ENCODE assay signal across 10 cellular contexts in genomic region chr2:47225061-47225783, GRCh38. TPM values are rescaled to one million over a fixed set of nuclear protein-coding genes. Genes with fewer than 3 reads are reported as not detected.
DNase-seq lines count a peak whose midpoint lies in the region; ATAC-seq and TF ChIP-seq lines count a peak whose summit lies in the region.
"Had no signal": no experiment of that assay in that cellular context is flagged by ENCODE, and none has a peak within 500 bp of the region (broad histone marks: within the 10 kb centered on the region; RNA-seq: fewer than 3 reads in every experiment).

No MANE protein-coding gene starts in this region.

- TF ChIP-seq CTCF in cardiac muscle cell (IDR thresholded peaks at IDR 0.05; ENCODE audit: low read depth, low read length) = no peak
- no peak for TF ChIP-seq CTCF in stomach (IDR thresholded peaks at IDR 0.05)
- no peak for TF ChIP-seq CTCF in GM10266 (IDR thresholded peaks at IDR 0.05; ENCODE audit: control insufficient read depth, insufficient read depth, low read depth, missing control alignments)
- no peak for TF ChIP-seq CTCF in OCI-LY7 (conservative IDR thresholded peaks at IDR 0.05; ENCODE audit: low read length)

- H4K20me1 ChIP-seq in OCI-LY7 (ENCODE audit: insufficient read depth, low read length) = no peaks in the 10 kb centered on the region

- H3K9me3 ChIP-seq in cardiac muscle cell (ENCODE audit: low read depth) (no peaks in the 10 kb centered on the region), stomach (no peaks in the 10 kb centered on the region), OCI-LY7 (ENCODE audit: low read length) (no peaks in the 10 kb centered on the region)

- H3K9me3 Mint-ChIP-seq in activated T-cell treated with anti-CD3 and anti-CD28 coated beads, Interleukin-2, amount 50 U/mL, for 72 hours = no peaks in the 10 kb centered on the region
- no peaks in the 10 kb centered on the region for H3K9me3 Mint-ChIP-seq in effector memory CD8-positive, alpha-beta T cell
- H3K9me3 Mint-ChIP-seq: GM23338 had no signal

- H3K27ac ChIP-seq in cardiac muscle cell = peak overlapping the region; percentile 73
- H3K27ac ChIP-seq in stomach = peak overlapping the region in 2 of 5 donors; percentile 18 to 34
- no peak overlapping the region for H3K27ac ChIP-seq in OCI-LY7 (ENCODE audit: low read depth, low read length, poor library complexity, severe bottlenecking)
- H3K27ac ChIP-seq: parathyroid adenoma had no signal

- peaks cover 6% of the 10 kb centered on the region for H3K27me3 Mint-ChIP-seq in activated T-cell treated with anti-CD3 and anti-CD28 coated beads, Interleukin-2, amount 50 U/mL, for 72 hours (ENCODE audit: low read depth)
- peaks cover 6 to 23% of the 10 kb centered on the region in 2 donors for H3K27me3 Mint-ChIP-seq in effector memory CD8-positive, alpha-beta T cell

- no peak for TF ChIP-seq POLR2A in stomach (IDR thresholded peaks at IDR 0.05)

- H3K4me3 Mint-ChIP-seq in activated T-cell treated with anti-CD3 and anti-CD28 coated beads, Interleukin-2, amount 50 U/mL, for 72 hours = no peak overlapping the region
- H3K4me3 Mint-ChIP-seq in effector memory CD8-positive, alpha-beta T cell = no peak overlapping the region
- H3K4me3 Mint-ChIP-seq: GM23338 had no signal

- peak; percentile 85 for DNase-seq in HT1080 (ENCODE audit: low read depth)
- peak; percentile 76 for DNase-seq in SHP77 treated with DMSO at 0.1 percent for 48 hours (lab: John Stamatoyannopoulos, UW)
- peak; percentile 75 to 95 for DNase-seq in cardiac muscle cell (ENCODE audit: low read depth in 1 of 2, low spot score in 1 of 2)
- peak; percentile 47 for DNase-seq in stomach
- DNase-seq in activated T-cell treated with anti-CD3 and anti-CD28 coated beads, Interleukin-2, amount 50 U/mL, for 72 hours = no peak
- DNase-seq in GM10266 (ENCODE audit: extremely low spot score) = no peak
- no peak for DNase-seq in effector memory CD8-positive, alpha-beta T cell
- no peak for DNase-seq in OCI-LY7 (ENCODE audit: low spot score)

- H3K36me3 Mint-ChIP-seq in activated T-cell treated with anti-CD3 and anti-CD28 coated beads, Interleukin-2, amount 50 U/mL, for 72 hours (ENCODE audit: insufficient read depth in 2 of 2) = no peaks in the 10 kb centered on the region
- no peaks in the 10 kb centered on the region for H3K36me3 Mint-ChIP-seq in effector memory CD8-positive, alpha-beta T cell (ENCODE audit: insufficient read depth)

- H3K4me1 ChIP-seq in cardiac muscle cell (ENCODE audit: low read depth) (peaks cover 49% of the 10 kb centered on the region), stomach (peaks cover 13 to 36% (median 22%) of the 10 kb centered on the region in 4 donors), OCI-LY7 (ENCODE audit: insufficient read depth, low read length, poor library complexity, severe bottlenecking) (no peaks in the 10 kb centered on the region)
- H3K4me1 ChIP-seq: parathyroid adenoma had no signal

- no peak for TF ChIP-seq EP300 in stomach (IDR thresholded peaks at IDR 0.05)

- POLR2A ChIA-PET in OCI-LY7 (lab: Charles Lee) = no interaction called here

- no peak for ATAC-seq in activated T-cell treated with anti-CD3 and anti-CD28 coated beads, Interleukin-2, amount 50 U/mL, for 72 hours (replicated peaks in 1 of 2)
- ATAC-seq in effector memory CD8-positive, alpha-beta T cell (replicated peaks) = no peak
- ATAC-seq: GM23338 had no signal

- H3K4me1 Mint-ChIP-seq in activated T-cell treated with anti-CD3 and anti-CD28 coated beads, Interleukin-2, amount 50 U/mL, for 72 hours (ENCODE audit: low read depth) = no peaks in the 10 kb centered on the region
- no peaks in the 10 kb centered on the region for H3K4me1 Mint-ChIP-seq in effector memory CD8-positive, alpha-beta T cell (ENCODE audit: low read depth in 2 of 2)

- no peaks in the 10 kb centered on the region for H3K27me3 ChIP-seq in cardiac muscle cell
- H3K27me3 ChIP-seq in stomach = no peaks in the 10 kb centered on the region

- no peaks in the 10 kb centered on the region for H3K79me2 ChIP-seq in OCI-LY7 (ENCODE audit: insufficient read depth, low read depth, low read length)
- H3K79me2 ChIP-seq: parathyroid adenoma had no signal

- H3K4me3 ChIP-seq in cardiac muscle cell (no peak overlapping the region), stomach (no peak overlapping the region), OCI-LY7 (ENCODE audit: low read depth, low read length, poor library complexity, severe bottlenecking) (no peak overlapping the region)
- H3K4me3 ChIP-seq: GM23338 had no signal

- intact Hi-C loops in stomach (cut with DNase I; ENCODE audit: low total_unique reads) (no loop called here), OCI-LY7 (cut with micrococcal nuclease; ENCODE audit: unreplicated experiment) (no loop called here)

- WGBS in stomach, 5 donors = 58 to 73% (median 70%) methylated on average over 8 of the region's 8 CpGs

- no peak overlapping the region for H3K27ac Mint-ChIP-seq in activated T-cell treated with anti-CD3 and anti-CD28 coated beads, Interleukin-2, amount 50 U/mL, for 72 hours
- no peak overlapping the region for H3K27ac Mint-ChIP-seq in effector memory CD8-positive, alpha-beta T cell
- H3K27ac Mint-ChIP-seq: GM23338 had no signal

- H3K9me2 ChIP-seq in OCI-LY7 (ENCODE audit: insufficient read depth, low read length) = no peaks in the 10 kb centered on the region

- H3K4me2 ChIP-seq in OCI-LY7 (ENCODE audit: low read length) = no peak overlapping the region
- H3K4me2 ChIP-seq: GM23338 had no signal

- H2AFZ ChIP-seq in OCI-LY7 (ENCODE audit: low read length) = no peak overlapping the region
- H2AFZ ChIP-seq: parathyroid adenoma had no signal

- CTCF ChIA-PET in OCI-LY7 (lab: Charles Lee; ENCODE audit: unreplicated experiment) = no interaction called here

- H3K36me3 ChIP-seq in cardiac muscle cell = no peaks in the 10 kb centered on the region
- no peaks in the 10 kb centered on the region for H3K36me3 ChIP-seq in stomach
- H3K36me3 ChIP-seq in OCI-LY7 (ENCODE audit: insufficient read depth, low read length) = no peaks in the 10 kb centered on the region

- no TSS peak for BruUV-seq in OCI-LY7 (replicated peaks; lab: Mats Ljungman, UMichigan)

RNA-seq across cellular contexts. Expression of gene CALM2, which starts 48.9 kb away (rescaled TPM):
- 702 and 730 TPM in 2 replicates for total RNA-seq in HT1080 (2014; rRNA removed; shearing (Covaris generic))
- 1,072 and 1,076 TPM in 2 replicates for polyA plus RNA-seq in HT1080 (2015; cell fraction: cytosol; rRNA removed)
- 645 and 756 TPM in 2 replicates for polyA plus RNA-seq in HT1080 (2015; cell fraction: nucleus; rRNA removed)
- total RNA-seq in cardiac muscle cell (272 and 311 TPM in 2 replicates), stomach (100 to 1,000 TPM; 193 to 700 (median 438) TPM), OCI-LY7 (2022) (562 and 598 TPM in 2 replicates)
- polyA plus RNA-seq in cardiac muscle cell (705 and 911 TPM in 2 replicates), stomach (100 to 1,000 TPM; 392 to 541 (median 413) TPM)
- total RNA-seq in activated T-cell treated with anti-CD3 and anti-CD28 coated beads, Interleukin-2, amount 50 U/mL, for 72 hours = 100 to 1,000 TPM; 272 to 296 TPM
- total RNA-seq in OCI-LY7 (2014; rRNA removed; shearing (Covaris generic)) = 407 and 572 TPM in 2 replicates

Comparison
In these comparisons a context has a peak if more than half of its experiments do, and no peak if none do; other contexts are left out.
1. DNase-seq: peak in HT1080 (single experiment), SHP77 treated with DMSO at 0.1 percent for 48 hours (single experiment), cardiac muscle cell (2 of 2) and stomach (single experiment); none in activated T-cell treated with anti-CD3 and anti-CD28 coated beads, Interleukin-2, amount 50 U/mL, for 72 hours (0 of 2), GM10266 (single experiment), effector memory CD8-positive, alpha-beta T cell (0 of 3) and OCI-LY7 (single experiment).